In genomic region chr22:35524966-35525686, GRCh38 we compare ENCODE assay signal across 1 cellular context.
TF ChIP-seq lines count a peak whose summit lies in the region.

No MANE protein-coding gene starts in this region.

TF ChIP-seq in IMR-90, 13 proteins besides CTCF, POLR2A, EP300 and RAD21 (continued from another document):
- TF ChIP-seq RFX5 (IDR thresholded peaks at IDR 0.05; ENCODE audit: low read depth, low read length) (no peak), SMC3 (IDR thresholded peaks at IDR 0.05; ENCODE audit: low read depth, low read length) (no peak), MAZ (IDR thresholded peaks at IDR 0.05; ENCODE audit: borderline replicate concordance, low read depth, low read length) (no peak), NFE2L2 (IDR thresholded peaks at IDR 0.05; ENCODE audit: low read depth, low read length) (no peak), MAFK (IDR thresholded peaks at IDR 0.05; ENCODE audit: low read depth, low read length) (no peak)
